1 cellular context compared by ENCODE assay signal in genomic region chr10:109988231-109988630, GRCh38.
TF ChIP-seq lines count a peak whose summit lies in the region.

No MANE protein-coding gene starts in this region.

TF ChIP-seq in GM23338, 12 proteins besides CTCF, POLR2A, EP300 and RAD21:
- TF ChIP-seq STAT1 (IDR thresholded peaks at IDR 0.05; ENCODE audit: unreplicated experiment) = no peak
- TF ChIP-seq, protein P1, sequence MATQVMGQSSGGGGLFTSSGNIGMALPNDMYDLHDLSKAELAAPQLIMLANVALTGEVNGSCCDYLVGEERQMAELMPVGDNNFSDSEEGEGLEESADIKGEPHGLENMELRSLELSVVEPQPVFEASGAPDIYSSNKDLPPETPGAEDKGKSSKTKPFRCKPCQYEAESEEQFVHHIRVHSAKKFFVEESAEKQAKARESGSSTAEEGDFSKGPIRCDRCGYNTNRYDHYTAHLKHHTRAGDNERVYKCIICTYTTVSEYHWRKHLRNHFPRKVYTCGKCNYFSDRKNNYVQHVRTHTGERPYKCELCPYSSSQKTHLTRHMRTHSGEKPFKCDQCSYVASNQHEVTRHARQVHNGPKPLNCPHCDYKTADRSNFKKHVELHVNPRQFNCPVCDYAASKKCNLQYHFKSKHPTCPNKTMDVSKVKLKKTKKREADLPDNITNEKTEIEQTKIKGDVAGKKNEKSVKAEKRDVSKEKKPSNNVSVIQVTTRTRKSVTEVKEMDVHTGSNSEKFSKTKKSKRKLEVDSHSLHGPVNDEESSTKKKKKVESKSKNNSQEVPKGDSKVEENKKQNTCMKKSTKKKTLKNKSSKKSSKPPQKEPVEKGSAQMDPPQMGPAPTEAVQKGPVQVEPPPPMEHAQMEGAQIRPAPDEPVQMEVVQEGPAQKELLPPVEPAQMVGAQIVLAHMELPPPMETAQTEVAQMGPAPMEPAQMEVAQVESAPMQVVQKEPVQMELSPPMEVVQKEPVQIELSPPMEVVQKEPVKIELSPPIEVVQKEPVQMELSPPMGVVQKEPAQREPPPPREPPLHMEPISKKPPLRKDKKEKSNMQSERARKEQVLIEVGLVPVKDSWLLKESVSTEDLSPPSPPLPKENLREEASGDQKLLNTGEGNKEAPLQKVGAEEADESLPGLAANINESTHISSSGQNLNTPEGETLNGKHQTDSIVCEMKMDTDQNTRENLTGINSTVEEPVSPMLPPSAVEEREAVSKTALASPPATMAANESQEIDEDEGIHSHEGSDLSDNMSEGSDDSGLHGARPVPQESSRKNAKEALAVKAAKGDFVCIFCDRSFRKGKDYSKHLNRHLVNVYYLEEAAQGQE (IDR thresholded peaks at IDR 0.05; ENCODE audit: unreplicated experiment) = no peak
